20 cellular contexts compared by ENCODE assay signal in genomic region chr14:103028772-103029171, GRCh38. TPM values are rescaled to one million over a fixed set of nuclear protein-coding genes. Genes with fewer than 3 reads are reported as not detected.
DNase-seq lines count a peak whose midpoint lies in the region; ATAC-seq, FAIRE-seq and TF ChIP-seq lines count a peak whose summit lies in the region.
"Had no signal": no experiment of that assay in that cellular context is flagged by ENCODE, and none has a peak within 500 bp of the region (broad histone marks: within the 10 kb centered on the region; RNA-seq: fewer than 3 reads in every experiment).

No MANE protein-coding gene starts in this region.

- H3K27me3 Mint-ChIP-seq in chondrocyte (ENCODE audit: low read depth) (no peaks in the 10 kb centered on the region), memory B cell (no peaks in the 10 kb centered on the region)

- H3K36me3 Mint-ChIP-seq in chondrocyte (ENCODE audit: low read depth) (no peaks in the 10 kb centered on the region), memory B cell (peaks cover 6% of the 10 kb centered on the region)

- H3K27ac Mint-ChIP-seq in chondrocyte (ENCODE audit: unreplicated experiment) (peak overlapping the region; percentile 22), memory B cell (peak overlapping the region; percentile 45)

- ATAC-seq in HepG2 (no peak), memory B cell (ENCODE audit: low read depth) (no peak), aorta (ENCODE audit: low FRiP score) (peak; percentile 34), gastrocnemius medialis (no peak), HG02642 (IDR thresholded peaks at IDR 0.05; ENCODE audit: poor library complexity, unreplicated experiment) (no peak)

- TF ChIP-seq EP300 in HepG2 (IDR thresholded peaks at IDR 0.05; ENCODE audit: low read depth in 2 of 2, low read length in 2 of 2) (no peak), HepG2 (CRISPR knock-in tag; IDR thresholded peaks at IDR 0.05; ENCODE audit: borderline replicate concordance) (no peak)

- H3K4me3 Mint-ChIP-seq in chondrocyte (ENCODE audit: unreplicated experiment) (no peak overlapping the region), memory B cell (no peak overlapping the region)
- H3K4me3 Mint-ChIP-seq: CD8-positive, alpha-beta memory T cell had no signal

- no peak for TF ChIP-seq CTCF in liver (IDR thresholded peaks at IDR 0.05; ENCODE audit: low read depth, low read length, missing input control)
- TF ChIP-seq CTCF in HepG2 (CRISPR knock-in tag; IDR thresholded peaks at IDR 0.05) = no peak
- TF ChIP-seq CTCF in chondrocyte (IDR thresholded peaks at IDR 0.05) = no peak
- no peak for TF ChIP-seq CTCF in gastrocnemius medialis (IDR thresholded peaks at IDR 0.05 in 4 of 5, conservative IDR thresholded peaks at IDR 0.05 in 1 of 5)

- H3K4me2 ChIP-seq in HepG2 (ENCODE audit: low read depth, low read length) = no peak overlapping the region

- H3K27ac ChIP-seq in liver (ENCODE audit: low read depth in 1 of 2, low read length in 2 of 2) (peak overlapping the region in 1 of 2 donors; percentile 19), HepG2 (ENCODE audit: extremely low read length, insufficient read depth, low read length) (no peak overlapping the region), aorta (ENCODE audit: low read depth in 1 of 2, low read length in 2 of 2) (peak overlapping the region in 1 of 2 donors; percentile 44), gastrocnemius medialis (no peak overlapping the region)
- H3K27ac ChIP-seq: 22Rv1, BLaER1, HL-60 had no signal

- CTCF ChIA-PET in HepG2 (lab: Yijun Ruan, JAX; ENCODE audit: low intra/inter-chr PET ratio, low total read pairs) = no interaction called here

- H4K20me1 ChIP-seq in HepG2 (ENCODE audit: insufficient read depth, low read length) = peaks cover 10% of the 10 kb centered on the region; the same call in 1 of the 2 replicates
- H4K20me1 ChIP-seq: BLaER1 had no signal

- H3K9ac ChIP-seq in liver (ENCODE audit: low read depth in 1 of 2, low read length in 2 of 2) (no peak overlapping the region), HepG2 (ENCODE audit: insufficient read depth, low read depth, low read length) (no peak overlapping the region)
- H3K9ac ChIP-seq: BLaER1 had no signal

- H3K4me3 ChIP-seq in liver (ENCODE audit: low read depth in 1 of 3, low read length in 3 of 3) (no peak overlapping the region), HepG2 (replicated peaks in 1 of 3; ENCODE audit: insufficient read depth in 1 of 3, low read depth in 2 of 3, low read length in 3 of 3) (no peak overlapping the region), aorta (ENCODE audit: low read length in 2 of 2) (no peak overlapping the region), gastrocnemius medialis (no peak overlapping the region)
- H3K4me3 ChIP-seq: BLaER1 had no signal

- peaks cover 50% of the 10 kb centered on the region for H3K4me1 Mint-ChIP-seq in chondrocyte (ENCODE audit: low read depth)
- peaks cover 18% of the 10 kb centered on the region for H3K4me1 Mint-ChIP-seq in memory B cell
- H3K4me1 Mint-ChIP-seq: CD8-positive, alpha-beta memory T cell had no signal

- BruUV-seq in HepG2 (replicated peaks; lab: Mats Ljungman, UMichigan) = no TSS peak

- H2AFZ ChIP-seq in HepG2 (ENCODE audit: low read length) = no peak overlapping the region

- H3K9me3 Mint-ChIP-seq in chondrocyte (ENCODE audit: low read depth) (no peaks in the 10 kb centered on the region), memory B cell (peaks cover 1% of the 10 kb centered on the region)
- H3K9me3 Mint-ChIP-seq: CD8-positive, alpha-beta memory T cell had no signal

- intact Hi-C loops in HepG2 (cut with micrococcal nuclease; ENCODE audit: unreplicated experiment) = no loop called here
- intact Hi-C loops in aorta (cut with DNase I) = no loop called here
- intact Hi-C loops in gastrocnemius medialis (cut with DNase I; ENCODE audit: low total_unique reads) = no loop called here

- H3K36me3 ChIP-seq in liver (ENCODE audit: control insufficient read depth in 4 of 4, insufficient read depth in 3 of 4, low read depth in 1 of 4, low read length in 3 of 4) (no peaks in the 10 kb centered on the region), HepG2 (replicated peaks in 1 of 2; ENCODE audit: control insufficient read depth in 1 of 2, insufficient read depth in 2 of 2, low read length in 2 of 2) (no peaks in the 10 kb centered on the region; a peak in 1 of 5 replicates), aorta (ENCODE audit: control insufficient read depth in 1 of 2, insufficient read depth in 2 of 2, low read length in 1 of 2) (no peaks in the 10 kb centered on the region), gastrocnemius medialis (no peaks in the 10 kb centered on the region)
- H3K36me3 ChIP-seq: BLaER1 had no signal

- peaks cover 15 to 47% (median 29%) of the 10 kb centered on the region in 4 donors for H3K4me1 ChIP-seq in liver (ENCODE audit: control insufficient read depth in 4 of 4, insufficient read depth in 4 of 4, low read length in 3 of 4)
- peaks cover 7% of the 10 kb centered on the region; the same call in 1 of the 2 replicates for H3K4me1 ChIP-seq in HepG2 (ENCODE audit: insufficient read depth, low read length)
- peaks cover 0 to 1% of the 10 kb centered on the region in 2 donors for H3K4me1 ChIP-seq in aorta (ENCODE audit: control insufficient read depth in 1 of 2, insufficient read depth in 2 of 2, low read length in 2 of 2)
- H3K4me1 ChIP-seq in gastrocnemius medialis = peaks cover 18 to 27% of the 10 kb centered on the region in 2 donors

- no peak for TF ChIP-seq POLR2A in HepG2 (IDR thresholded peaks at IDR 0.05; ENCODE audit: insufficient read depth in 1 of 2, low read depth in 2 of 2, low read length in 2 of 2)
- TF ChIP-seq POLR2A in gastrocnemius medialis (IDR thresholded peaks at IDR 0.05) = no peak

- no peaks in the 10 kb centered on the region for H3K9me3 ChIP-seq in liver (ENCODE audit: control insufficient read depth in 4 of 4, low read length in 3 of 4)
- H3K9me3 ChIP-seq in HepG2 (ENCODE audit: low read length) = no peaks in the 10 kb centered on the region
- no peaks in the 10 kb centered on the region for H3K9me3 ChIP-seq in aorta (ENCODE audit: control insufficient read depth, low read length)
- H3K9me3 ChIP-seq in gastrocnemius medialis = no peaks in the 10 kb centered on the region
- H3K9me3 ChIP-seq: Caco-2 had no signal

- no peak for FAIRE-seq in HepG2 (lab: Jason Lieb, UNC)
- FAIRE-seq: GM12892, GM19239 had no signal

- in situ Hi-C loops in HepG2 (cut with HindIII; ENCODE audit: extremely low pct_ligation_motif_present, low pct_unique_long_range_greater_than_20kb) (no loop called here), gastrocnemius medialis (cut with MboI; ENCODE audit: low sequenced_read_pairs in 4 of 4) (no loop called here)

- DNase-seq in HepG2 (ENCODE audit: low spot score) (no peak), chondrocyte (ENCODE audit: low spot score) (no peak), memory B cell (ENCODE audit: low spot score in 2 of 2) (no peak), aorta (no peak), gastrocnemius medialis (no peak), NOMO-1 treated with dmso at 0.1 percent for 144 hours (lab: John Stamatoyannopoulos, UW; ENCODE audit: unreplicated experiment) (no peak)
- DNase-seq: AML-193; Caco-2; CD8-positive, alpha-beta memory T cell; DND-41; GDM1; HCEC 1CT had no signal

- peaks cover 31% of the 10 kb centered on the region for H3K79me2 ChIP-seq in HepG2 (ENCODE audit: insufficient read depth, low read length)

- H3K27me3 ChIP-seq in liver (ENCODE audit: control insufficient read depth in 4 of 4, insufficient read depth in 4 of 4, low read length in 3 of 4) (no peaks in the 10 kb centered on the region), HepG2 (ENCODE audit: control insufficient read depth in 1 of 2, insufficient read depth in 2 of 2, low read length in 2 of 2) (no peaks in the 10 kb centered on the region), aorta (ENCODE audit: control insufficient read depth in 1 of 2, insufficient read depth in 2 of 2, low read length in 1 of 2) (no peaks in the 10 kb centered on the region), gastrocnemius medialis (no peaks in the 10 kb centered on the region)
- H3K27me3 ChIP-seq: BLaER1 had no signal

- POLR2A ChIA-PET in HepG2 (lab: Yijun Ruan, JAX) = no interaction called here

- TF ChIP-seq RAD21 in liver (IDR thresholded peaks at IDR 0.05) (no peak), HepG2 (CRISPR knock-in tag; IDR thresholded peaks at IDR 0.05) (no peak)

RNA-seq across cellular contexts. Expression of gene CDC42BPB, which starts 28.6 kb away (rescaled TPM):
- total RNA-seq in liver = 10 to 100 TPM; 35.2 to 78.7 TPM
- polyA plus RNA-seq in liver = 10 to 100 TPM in 1 of 2 donors, 1 to 10 TPM in 1; 4.1 to 24.3 TPM
- 19.7 and 20.2 TPM in 2 replicates for total RNA-seq in HepG2 (2016; rRNA removed; fragmentation: Illumina TruSeq; extraction: Trizol)
- total RNA-seq in HepG2 (2016; cell fraction: cytosol; rRNA removed; fragmentation: Illumina TruSeq; extraction: Trizol; ENCODE audit: low read depth) = 5.5 and 5.6 TPM in 2 replicates
- 15.3 and 20.6 TPM in 2 replicates for total RNA-seq in HepG2 (2016; cell fraction: insoluble cytoplasmic fraction; rRNA removed; fragmentation: Illumina TruSeq; extraction: Trizol)
- total RNA-seq in HepG2 (2016; cell fraction: membrane; rRNA removed; fragmentation: Illumina TruSeq; extraction: Trizol) = 7.4 and 7.9 TPM in 2 replicates
- total RNA-seq in HepG2 (2016; cell fraction: nucleus; rRNA removed; fragmentation: Illumina TruSeq; extraction: Trizol) = 21.4 and 24.6 TPM in 2 replicates
- 32.3 and 33.3 TPM in 2 replicates for polyA plus RNA-seq in HepG2 (2011; rRNA removed)
- polyA plus RNA-seq in HepG2 (2011; cell fraction: cytosol; rRNA removed) = 14.7 and 18.8 TPM in 2 replicates
- 82.2 and 87.0 TPM in 2 replicates for polyA plus RNA-seq in HepG2 (2011; cell fraction: nucleus; rRNA removed)
- polyA plus RNA-seq in HepG2 (2012) = 23.1 and 30.9 TPM in 2 replicates
- 0.78 and 1.0 TPM in 2 replicates for polyA plus RNA-seq in HepG2 (2016; cell fraction: cytosol; fragmentation: Illumina TruSeq; extraction: Trizol; ENCODE audit: low read depth)
- 10.5 and 14.1 TPM in 2 replicates for polyA plus RNA-seq in HepG2 (2016; cell fraction: insoluble cytoplasmic fraction; fragmentation: Illumina TruSeq; extraction: Trizol; ENCODE audit: low read depth)
- 3.0 and 3.4 TPM in 2 replicates for polyA plus RNA-seq in HepG2 (2016; cell fraction: membrane; fragmentation: Illumina TruSeq; extraction: Trizol; ENCODE audit: low read depth)
- polyA plus RNA-seq in HepG2 (2016; cell fraction: nucleus; fragmentation: Illumina TruSeq; extraction: Trizol; ENCODE audit: insufficient read depth, low read depth) = 45.7 and 47.5 TPM in 2 replicates
- polyA minus RNA-seq in HepG2 (2011; rRNA and poly(A)+ RNA removed; ENCODE audit: low replicate concordance) = 93.6 and 143 TPM in 2 replicates
- 23.7 and 25.9 TPM in 2 replicates for polyA minus RNA-seq in HepG2 (2011; cell fraction: cytosol; rRNA and poly(A)+ RNA removed)
- 38.8 and 39.3 TPM in 2 replicates for polyA minus RNA-seq in HepG2 (2011; cell fraction: nucleus; rRNA and poly(A)+ RNA removed)
- total RNA-seq in chondrocyte = 106 to 113 TPM (median 107 TPM) in 3 replicates
- 100 to 1,000 TPM in 1 of 2 donors, 10 to 100 TPM in 1; 95.8 to 101 TPM for total RNA-seq in aorta
- polyA plus RNA-seq in aorta = 10 to 100 TPM; 18.4 to 31.9 TPM
- total RNA-seq in gastrocnemius medialis = 10 to 100 TPM; 30.0 to 64.3 (median 32.6) TPM

RNA-seq across cellular contexts. Expression of gene LBHD2, which starts 55.2 kb away (rescaled TPM):
- total RNA-seq in liver = under 1 TPM in 1 of 2 donors, not detected in 1; 0.47 TPM
- polyA plus RNA-seq in liver = under 1 TPM in 1 of 2 donors, not detected in 1; 0.53 TPM
- 0.72 and 1.00 TPM in 2 replicates for total RNA-seq in HepG2 (2016; rRNA removed; fragmentation: Illumina TruSeq; extraction: Trizol)
- total RNA-seq in HepG2 (2016; cell fraction: cytosol; rRNA removed; fragmentation: Illumina TruSeq; extraction: Trizol; ENCODE audit: low read depth) = 2.3 and 2.8 TPM in 2 replicates
- total RNA-seq in HepG2 (2016; cell fraction: insoluble cytoplasmic fraction; rRNA removed; fragmentation: Illumina TruSeq; extraction: Trizol) = 0.37 and 0.39 TPM in 2 replicates
- total RNA-seq in HepG2 (2016; cell fraction: membrane; rRNA removed; fragmentation: Illumina TruSeq; extraction: Trizol) = 1.1 and 4.0 TPM in 2 replicates
- not detected in 2 replicates for total RNA-seq in HepG2 (2016; cell fraction: nucleus; rRNA removed; fragmentation: Illumina TruSeq; extraction: Trizol)
- 0.67 and 0.95 TPM in 2 replicates for polyA plus RNA-seq in HepG2 (2011; rRNA removed)
- polyA plus RNA-seq in HepG2 (2011; cell fraction: cytosol; rRNA removed) = 0.85 and 2.1 TPM in 2 replicates
- polyA plus RNA-seq in HepG2 (2011; cell fraction: nucleus; rRNA removed) = 0.64 and 1.0 TPM in 2 replicates
- polyA plus RNA-seq in HepG2 (2012) = 0.40 and 0.72 TPM in 2 replicates
- polyA plus RNA-seq in HepG2 (2016; cell fraction: cytosol; fragmentation: Illumina TruSeq; extraction: Trizol; ENCODE audit: low read depth) = 2.9 and 3.8 TPM in 2 replicates
- polyA plus RNA-seq in HepG2 (2016; cell fraction: insoluble cytoplasmic fraction; fragmentation: Illumina TruSeq; extraction: Trizol; ENCODE audit: low read depth) = 0.36 and 0.88 TPM in 2 replicates
- 0.86 and 1.1 TPM in 2 replicates for polyA plus RNA-seq in HepG2 (2016; cell fraction: membrane; fragmentation: Illumina TruSeq; extraction: Trizol; ENCODE audit: low read depth)
- 0.73 and 0.75 TPM in 2 replicates for polyA plus RNA-seq in HepG2 (2016; cell fraction: nucleus; fragmentation: Illumina TruSeq; extraction: Trizol; ENCODE audit: insufficient read depth, low read depth)
- 0.30 TPM in 1 of 2 replicates, not detected in the other for polyA minus RNA-seq in HepG2 (2011; rRNA and poly(A)+ RNA removed; ENCODE audit: low replicate concordance)
- not detected in 2 replicates for polyA minus RNA-seq in HepG2 (2011; cell fraction: cytosol; rRNA and poly(A)+ RNA removed)
- not detected in 2 replicates for polyA minus RNA-seq in HepG2 (2011; cell fraction: nucleus; rRNA and poly(A)+ RNA removed)
- not detected in 3 replicates for total RNA-seq in chondrocyte
- total RNA-seq in aorta = not detected
- polyA plus RNA-seq in aorta = not detected
- not detected for total RNA-seq in gastrocnemius medialis
- total RNA-seq: Caco-2; CD8-positive, alpha-beta memory T cell; H4 had no signal
- polyA plus RNA-seq: CD8-positive, alpha-beta memory T cell had no signal
